1 cellular context compared by ENCODE assay signal in the genomic region with DNA sequence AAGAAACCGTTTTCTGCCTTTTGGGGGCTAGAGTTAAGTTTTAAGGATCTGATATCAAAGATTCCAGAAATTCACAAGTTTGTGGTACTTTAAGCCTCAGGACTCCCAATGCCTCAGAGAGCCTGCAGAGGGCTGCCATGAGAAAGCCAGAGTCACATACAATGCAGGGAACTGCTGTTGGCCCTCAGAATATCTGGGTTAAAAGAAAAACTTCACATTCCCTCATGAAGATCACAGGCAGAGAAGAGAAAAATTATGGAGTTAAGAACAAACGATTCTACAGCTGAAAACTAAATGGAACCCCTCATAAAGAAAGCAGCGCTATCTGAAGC.
TF ChIP-seq lines count a peak whose summit lies in the region.

No MANE protein-coding gene starts in this region.

TF ChIP-seq in WTC11, 78 proteins besides CTCF, POLR2A, EP300 and RAD21 (continued from another document):
- TF ChIP-seq, protein P1, sequence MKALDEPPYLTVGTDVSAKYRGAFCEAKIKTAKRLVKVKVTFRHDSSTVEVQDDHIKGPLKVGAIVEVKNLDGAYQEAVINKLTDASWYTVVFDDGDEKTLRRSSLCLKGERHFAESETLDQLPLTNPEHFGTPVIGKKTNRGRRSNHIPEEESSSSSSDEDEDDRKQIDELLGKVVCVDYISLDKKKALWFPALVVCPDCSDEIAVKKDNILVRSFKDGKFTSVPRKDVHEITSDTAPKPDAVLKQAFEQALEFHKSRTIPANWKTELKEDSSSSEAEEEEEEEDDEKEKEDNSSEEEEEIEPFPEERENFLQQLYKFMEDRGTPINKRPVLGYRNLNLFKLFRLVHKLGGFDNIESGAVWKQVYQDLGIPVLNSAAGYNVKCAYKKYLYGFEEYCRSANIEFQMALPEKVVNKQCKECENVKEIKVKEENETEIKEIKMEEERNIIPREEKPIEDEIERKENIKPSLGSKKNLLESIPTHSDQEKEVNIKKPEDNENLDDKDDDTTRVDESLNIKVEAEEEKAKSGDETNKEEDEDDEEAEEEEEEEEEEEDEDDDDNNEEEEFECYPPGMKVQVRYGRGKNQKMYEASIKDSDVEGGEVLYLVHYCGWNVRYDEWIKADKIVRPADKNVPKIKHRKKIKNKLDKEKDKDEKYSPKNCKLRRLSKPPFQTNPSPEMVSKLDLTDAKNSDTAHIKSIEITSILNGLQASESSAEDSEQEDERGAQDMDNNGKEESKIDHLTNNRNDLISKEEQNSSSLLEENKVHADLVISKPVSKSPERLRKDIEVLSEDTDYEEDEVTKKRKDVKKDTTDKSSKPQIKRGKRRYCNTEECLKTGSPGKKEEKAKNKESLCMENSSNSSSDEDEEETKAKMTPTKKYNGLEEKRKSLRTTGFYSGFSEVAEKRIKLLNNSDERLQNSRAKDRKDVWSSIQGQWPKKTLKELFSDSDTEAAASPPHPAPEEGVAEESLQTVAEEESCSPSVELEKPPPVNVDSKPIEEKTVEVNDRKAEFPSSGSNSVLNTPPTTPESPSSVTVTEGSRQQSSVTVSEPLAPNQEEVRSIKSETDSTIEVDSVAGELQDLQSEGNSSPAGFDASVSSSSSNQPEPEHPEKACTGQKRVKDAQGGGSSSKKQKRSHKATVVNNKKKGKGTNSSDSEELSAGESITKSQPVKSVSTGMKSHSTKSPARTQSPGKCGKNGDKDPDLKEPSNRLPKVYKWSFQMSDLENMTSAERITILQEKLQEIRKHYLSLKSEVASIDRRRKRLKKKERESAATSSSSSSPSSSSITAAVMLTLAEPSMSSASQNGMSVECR (CRISPR knock-in tag; IDR thresholded peaks at IDR 0.05; ENCODE audit: borderline replicate concordance), result no peak
- TF ChIP-seq, protein P2, sequence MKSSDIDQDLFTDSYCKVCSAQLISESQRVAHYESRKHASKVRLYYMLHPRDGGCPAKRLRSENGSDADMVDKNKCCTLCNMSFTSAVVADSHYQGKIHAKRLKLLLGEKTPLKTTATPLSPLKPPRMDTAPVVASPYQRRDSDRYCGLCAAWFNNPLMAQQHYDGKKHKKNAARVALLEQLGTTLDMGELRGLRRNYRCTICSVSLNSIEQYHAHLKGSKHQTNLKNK (CRISPR knock-in tag; IDR thresholded peaks at IDR 0.05), result no peak
- TF ChIP-seq, protein P3, sequence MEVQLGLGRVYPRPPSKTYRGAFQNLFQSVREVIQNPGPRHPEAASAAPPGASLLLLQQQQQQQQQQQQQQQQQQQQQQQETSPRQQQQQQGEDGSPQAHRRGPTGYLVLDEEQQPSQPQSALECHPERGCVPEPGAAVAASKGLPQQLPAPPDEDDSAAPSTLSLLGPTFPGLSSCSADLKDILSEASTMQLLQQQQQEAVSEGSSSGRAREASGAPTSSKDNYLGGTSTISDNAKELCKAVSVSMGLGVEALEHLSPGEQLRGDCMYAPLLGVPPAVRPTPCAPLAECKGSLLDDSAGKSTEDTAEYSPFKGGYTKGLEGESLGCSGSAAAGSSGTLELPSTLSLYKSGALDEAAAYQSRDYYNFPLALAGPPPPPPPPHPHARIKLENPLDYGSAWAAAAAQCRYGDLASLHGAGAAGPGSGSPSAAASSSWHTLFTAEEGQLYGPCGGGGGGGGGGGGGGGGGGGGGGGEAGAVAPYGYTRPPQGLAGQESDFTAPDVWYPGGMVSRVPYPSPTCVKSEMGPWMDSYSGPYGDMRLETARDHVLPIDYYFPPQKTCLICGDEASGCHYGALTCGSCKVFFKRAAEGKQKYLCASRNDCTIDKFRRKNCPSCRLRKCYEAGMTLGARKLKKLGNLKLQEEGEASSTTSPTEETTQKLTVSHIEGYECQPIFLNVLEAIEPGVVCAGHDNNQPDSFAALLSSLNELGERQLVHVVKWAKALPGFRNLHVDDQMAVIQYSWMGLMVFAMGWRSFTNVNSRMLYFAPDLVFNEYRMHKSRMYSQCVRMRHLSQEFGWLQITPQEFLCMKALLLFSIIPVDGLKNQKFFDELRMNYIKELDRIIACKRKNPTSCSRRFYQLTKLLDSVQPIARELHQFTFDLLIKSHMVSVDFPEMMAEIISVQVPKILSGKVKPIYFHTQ (CRISPR knock-in tag; IDR thresholded peaks at IDR 0.05), result no peak
- TF ChIP-seq, protein P4, sequence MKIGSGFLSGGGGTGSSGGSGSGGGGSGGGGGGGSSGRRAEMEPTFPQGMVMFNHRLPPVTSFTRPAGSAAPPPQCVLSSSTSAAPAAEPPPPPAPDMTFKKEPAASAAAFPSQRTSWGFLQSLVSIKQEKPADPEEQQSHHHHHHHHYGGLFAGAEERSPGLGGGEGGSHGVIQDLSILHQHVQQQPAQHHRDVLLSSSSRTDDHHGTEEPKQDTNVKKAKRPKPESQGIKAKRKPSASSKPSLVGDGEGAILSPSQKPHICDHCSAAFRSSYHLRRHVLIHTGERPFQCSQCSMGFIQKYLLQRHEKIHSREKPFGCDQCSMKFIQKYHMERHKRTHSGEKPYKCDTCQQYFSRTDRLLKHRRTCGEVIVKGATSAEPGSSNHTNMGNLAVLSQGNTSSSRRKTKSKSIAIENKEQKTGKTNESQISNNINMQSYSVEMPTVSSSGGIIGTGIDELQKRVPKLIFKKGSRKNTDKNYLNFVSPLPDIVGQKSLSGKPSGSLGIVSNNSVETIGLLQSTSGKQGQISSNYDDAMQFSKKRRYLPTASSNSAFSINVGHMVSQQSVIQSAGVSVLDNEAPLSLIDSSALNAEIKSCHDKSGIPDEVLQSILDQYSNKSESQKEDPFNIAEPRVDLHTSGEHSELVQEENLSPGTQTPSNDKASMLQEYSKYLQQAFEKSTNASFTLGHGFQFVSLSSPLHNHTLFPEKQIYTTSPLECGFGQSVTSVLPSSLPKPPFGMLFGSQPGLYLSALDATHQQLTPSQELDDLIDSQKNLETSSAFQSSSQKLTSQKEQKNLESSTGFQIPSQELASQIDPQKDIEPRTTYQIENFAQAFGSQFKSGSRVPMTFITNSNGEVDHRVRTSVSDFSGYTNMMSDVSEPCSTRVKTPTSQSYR (CRISPR knock-in tag; IDR thresholded peaks at IDR 0.05), result no peak
